Comparison of ENCODE assay signal across 9 cellular contexts in the genomic region with DNA sequence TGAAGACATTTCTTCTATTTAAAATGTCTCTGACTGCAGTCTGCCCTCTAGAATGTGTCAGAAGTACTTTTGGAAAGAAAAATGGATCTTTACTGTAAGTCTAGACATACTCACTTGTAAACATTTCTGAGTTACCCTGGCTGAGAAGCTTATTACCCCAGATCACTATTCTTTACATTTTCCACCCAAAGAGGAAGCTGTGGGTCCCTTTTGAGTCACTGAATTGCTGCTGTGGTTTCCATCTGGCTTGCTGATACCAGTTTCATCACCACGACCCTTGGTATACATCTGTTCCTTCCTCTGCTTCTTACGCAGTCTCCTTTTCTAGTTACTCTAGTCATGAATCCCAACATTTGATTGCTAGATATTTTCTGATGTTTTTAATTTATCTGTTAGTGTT. TPM values are rescaled to one million over a fixed set of nuclear protein-coding genes. Genes with fewer than 3 reads are reported as not detected.
DNase-seq lines count a peak whose midpoint lies in the region; ATAC-seq, FAIRE-seq and TF ChIP-seq lines count a peak whose summit lies in the region.
"Had no signal": no experiment of that assay in that cellular context is flagged by ENCODE, and none has a peak within 500 bp of the region (broad histone marks: within the 10 kb centered on the region; RNA-seq: fewer than 3 reads in every experiment).

No MANE protein-coding gene starts in this region.

- no peak overlapping the region for H2AK5ac ChIP-seq in H9 (ENCODE audit: insufficient read length, low read length)

- no peak overlapping the region for H3K18ac ChIP-seq in H9 (ENCODE audit: insufficient read length, low read depth, low read length)

- no peak overlapping the region for H2BK5ac ChIP-seq in H9 (ENCODE audit: insufficient read length, low read length)

- peaks cover 0 to 3% (median 0%) of the 10 kb centered on the region in 12 donors for H3K9me3 ChIP-seq in heart left ventricle
- H3K9me3 ChIP-seq in left ventricle myocardium inferior (replicated peaks): peaks cover 3% of the 10 kb centered on the region
- no peaks in the 10 kb centered on the region for H3K9me3 ChIP-seq in H9 (ENCODE audit: control insufficient read depth, low read depth, low read length)

- TF ChIP-seq POLR2A in heart left ventricle (IDR thresholded peaks at IDR 0.05): no peak

- no peak for FAIRE-seq in frontal cortex (lab: Jason Lieb, UNC)

- H3K36me3 ChIP-seq in heart left ventricle (no peaks in the 10 kb centered on the region), left ventricle myocardium inferior (no peaks in the 10 kb centered on the region)

- H4K91ac ChIP-seq in H9 (ENCODE audit: insufficient read length, low read depth, low read length): no peak overlapping the region

- H3K4me1 ChIP-seq in heart left ventricle (peaks cover 0 to 16% (median 0%) of the 10 kb centered on the region in 12 donors), left ventricle myocardium inferior (no peaks in the 10 kb centered on the region), H9 (ENCODE audit: insufficient read depth, low read length) (no peaks in the 10 kb centered on the region; the same call in 1 of the 2 replicates)

- no peaks in the 10 kb centered on the region for H3K79me1 ChIP-seq in H9 (ENCODE audit: insufficient read depth, low read depth, low read length, poor library complexity, severe bottlenecking)

- no peaks in the 10 kb centered on the region for H3K23me2 ChIP-seq in H9 (ENCODE audit: insufficient read length, low read depth, low read length, poor library complexity, severe bottlenecking)

- H2BK15ac ChIP-seq in H9 (ENCODE audit: low read depth, low read length): no peak overlapping the region

- H3K9me3 Mint-ChIP-seq in H9: peaks cover 4 to 5% of the 10 kb centered on the region in 2 experiments; a peak in 4 of 5 replicates

- H3K56ac ChIP-seq in H9 (ENCODE audit: insufficient read length, low read depth, low read length): no peak overlapping the region

- H3K4ac ChIP-seq in H9 (ENCODE audit: low read depth, low read length): no peak overlapping the region

- no peak overlapping the region for H2BK12ac ChIP-seq in H9 (ENCODE audit: insufficient read length, low read depth, low read length)

- TF ChIP-seq CTCF in heart left ventricle (IDR thresholded peaks at IDR 0.05): no peak
- no peak for TF ChIP-seq CTCF in left ventricle myocardium inferior (IDR thresholded peaks at IDR 0.05; ENCODE audit: borderline replicate concordance)
- TF ChIP-seq CTCF in H9 (conservative IDR thresholded peaks at IDR 0.05): no peak

- H3K4me3 ChIP-seq in heart left ventricle (no peak overlapping the region), left ventricle myocardium inferior (no peak overlapping the region)

- H3K4me1 Mint-ChIP-seq in H9: peaks cover 9 to 25% of the 10 kb centered on the region in 2 experiments

- H4K8ac ChIP-seq in H9 (replicated peaks; ENCODE audit: insufficient read length, low read depth, low read length): no peak overlapping the region

- no peak overlapping the region for H3K14ac ChIP-seq in H9 (ENCODE audit: insufficient read depth, low read length)

- no peak overlapping the region for H3K4me2 ChIP-seq in H9 (ENCODE audit: insufficient read depth, insufficient read length, low read length)

- H3K27ac ChIP-seq in heart left ventricle (peak overlapping the region in 1 of 12 donors; percentile 60), left ventricle myocardium inferior (replicated peaks) (no peak overlapping the region), H9 (ENCODE audit: insufficient read length, low read depth, low read length) (no peak overlapping the region)

- 30 to 69% (median 33%) methylated on average over 1 to 2 of the region's 2 CpGs for WGBS in heart left ventricle, 4 donors
- WGBS in H9 (ENCODE audit: extremely low coverage, insufficient read length, low lambda C conversion rate): no CpG with 5 or more reads among the region's 2 CpGs

- H3K9ac ChIP-seq in H9 (ENCODE audit: extremely low read depth, insufficient read length, low read length): no peak overlapping the region

- H3K27ac Mint-ChIP-seq in H9: no peak overlapping the region

- peak; percentile 37 to 84 (median 62) for ATAC-seq in heart left ventricle
- peak; percentile 96 for ATAC-seq in HG03095 (IDR thresholded peaks at IDR 0.05; ENCODE audit: unreplicated experiment)

- H3K23ac ChIP-seq in H9 (ENCODE audit: insufficient read length, low read depth, low read length): no peak overlapping the region

- no peak overlapping the region for H3T11ph ChIP-seq in H9 (ENCODE audit: low read length)

- H3K4me3 Mint-ChIP-seq in H9: no peak overlapping the region

- no peaks in the 10 kb centered on the region for H4K20me1 ChIP-seq in H9 (ENCODE audit: control insufficient read depth, insufficient read depth, insufficient read length)

- H3K27me3 Mint-ChIP-seq in H9 (ENCODE audit: low read depth): no peaks in the 10 kb centered on the region; the same call in 1 of the 2 replicates

- H3K27me3 ChIP-seq in heart left ventricle (peaks cover 0 to 6% (median 0%) of the 10 kb centered on the region in 9 donors), left ventricle myocardium inferior (ENCODE audit: low read depth) (peaks cover 10% of the 10 kb centered on the region), H9 (ENCODE audit: insufficient read depth, low read length) (no peaks in the 10 kb centered on the region)

- H2BK20ac ChIP-seq in H9 (ENCODE audit: low read depth, low read length, poor library complexity, severe bottlenecking): no peak overlapping the region

- no peaks in the 10 kb centered on the region for H3K79me2 ChIP-seq in H9 (ENCODE audit: insufficient read depth, low read length)

- intact Hi-C loops in heart left ventricle (cut with DNase I): no loop called here
- intact Hi-C loops in left ventricle myocardium inferior (cut with micrococcal nuclease): no loop called here

- no peak overlapping the region for H2AFZ ChIP-seq in H9 (ENCODE audit: low read length)

- H4K5ac ChIP-seq in H9 (ENCODE audit: insufficient read length, low read depth, low read length): no peak overlapping the region

- H2BK120ac ChIP-seq in H9 (ENCODE audit: low read depth, low read length, poor library complexity, severe bottlenecking): no peak overlapping the region

- DNase-seq in heart left ventricle (no peak), left ventricle myocardium inferior (no peak), UCSD-AML1 (lab: John Stamatoyannopoulos, UW; ENCODE audit: unreplicated experiment) (peak; percentile 21), mucosa of gallbladder (ENCODE audit: low spot score) (peak; percentile 45), H9 (no peak), frontal cortex (ENCODE audit: low spot score in 2 of 2) (no peak), T1000 (lab: John Stamatoyannopoulos, UW) (no peak)

- peaks cover 0 to 11% (median 0%) of the 10 kb centered on the region in 3 experiments; a peak in 2 of 7 replicates for H3K36me3 Mint-ChIP-seq in H9 (ENCODE audit: insufficient read depth in 1 of 3, low read depth in 3 of 3)

RNA-seq across cellular contexts. Expression of gene CLEC4D, which starts 20.2 kb away (rescaled TPM):
- total RNA-seq in heart left ventricle (under 1 TPM in 5 of 9 donors, not detected in 4; 0.14 to 0.72 (median 0.35) TPM), left ventricle myocardium inferior (not detected), mucosa of gallbladder (not detected), H9 (2021) (0.42 and 0.48 TPM in 2 replicates), frontal cortex (under 0.01 TPM)
- under 1 TPM in 1 of 2 donors, not detected in 1; 0.10 TPM for polyA plus RNA-seq in heart left ventricle
- total RNA-seq: fibroblast of villous mesenchyme had no signal

RNA-seq across cellular contexts. Expression of gene CLEC6A, which starts 37.3 kb away (rescaled TPM):
- total RNA-seq in heart left ventricle (not detected), left ventricle myocardium inferior (not detected), mucosa of gallbladder (not detected), H9 (2021) (0.17 and 0.37 TPM in 2 replicates), frontal cortex (not detected)
- not detected for polyA plus RNA-seq in heart left ventricle
- total RNA-seq: fibroblast of villous mesenchyme had no signal

RNA-seq across cellular contexts. Expression of gene CLEC4E, which starts 47.6 kb away (rescaled TPM):
- 1 to 10 TPM in 4 of 9 donors, under 1 TPM in 5; 0.25 to 5.1 (median 0.76) TPM for total RNA-seq in heart left ventricle
- 1 to 10 TPM in 1 of 2 donors, under 1 TPM in 1; 0.72 to 1.3 TPM for polyA plus RNA-seq in heart left ventricle
- total RNA-seq in left ventricle myocardium inferior: 0.19 TPM
- 7.8 TPM for total RNA-seq in mucosa of gallbladder
- total RNA-seq in H9 (2021): 0.18 TPM in 1 of 2 replicates, not detected in the other
- not detected for total RNA-seq in frontal cortex
- total RNA-seq: fibroblast of villous mesenchyme had no signal

Comparison
In these comparisons a context has a peak if more than half of its experiments do, and no peak if none do; other contexts are left out.
1. DNase-seq: peak in UCSD-AML1 (single experiment) and mucosa of gallbladder (single experiment); none in heart left ventricle (0 of 5), left ventricle myocardium inferior (single experiment), H9 (single experiment), frontal cortex (0 of 2) and T1000 (single experiment).